In genomic region chr14:37403656-37404055, GRCh38 we compare ENCODE assay signal across 23 cellular contexts.
"Had no signal": no experiment of that assay in that cellular context is flagged by ENCODE, and none has a peak within 500 bp of the region (broad histone marks: within the 10 kb centered on the region; RNA-seq: fewer than 3 reads in every experiment).

No MANE protein-coding gene starts in this region.

- H3K9ac ChIP-seq: parathyroid adenoma had no signal

- H3K27me3 ChIP-seq: esophagus squamous epithelium, suprapubic skin, tibial artery, upper lobe of right lung had no signal

- H3K27ac ChIP-seq: epithelial cell of prostate, esophagus squamous epithelium, left ventricle myocardium inferior, parathyroid adenoma, suprapubic skin, tibial artery, upper lobe of right lung, VCaP had no signal

- H3K4me1 ChIP-seq: left ventricle myocardium inferior, parathyroid adenoma, suprapubic skin, tibial artery, upper lobe of right lung had no signal

- H3K4me3 ChIP-seq: esophagus squamous epithelium, left ventricle myocardium inferior, suprapubic skin, tibial artery, upper lobe of right lung had no signal

- DNase-seq: activated CD4-positive, alpha-beta T cell treated with anti-CD3 and anti-CD28 coated beads for 4 hours; activated CD4-positive, alpha-beta T cell treated with anti-CD3 and anti-CD28 coated beads, Interleukin-2, amount 50 U/mL, for 4 hours; activated naive CD4-positive, alpha-beta T cell treated with Interleukin-2 at 50 U/mL for 16 hours; activated T-cell treated with anti-CD3 and anti-CD28 coated beads for 4 hours; activated T-cell treated with anti-CD3 and anti-CD28 coated beads, Interleukin-2, amount 50 U/mL, for 72 hours; anterior cingulate cortex; effector CD4-positive, alpha-beta T cell; esophagus squamous epithelium; foreskin melanocyte; left ventricle myocardium inferior; naive B cell; nephron progenitor cell; nucleus accumbens; right cardiac atrium; stimulated activated CD4-positive, alpha-beta T cell treated with anti-CD3 and anti-CD28 coated beads, Interleukin-15, amount 100 ng/mL, for 24 hours; stimulated activated CD4-positive, alpha-beta T cell treated with anti-CD3 and anti-CD28 coated beads, Interleukin-2, amount 100 ng/mL, for 24 hours; stimulated activated naive B cell treated with anti-CD40 and anti-IgM and Interleukin-4, amounts not matched to agents 10 μg/mL and 1 μg/mL and 100 μg/mL, for 72 hours; tibial artery; upper lobe of right lung had no signal

- H3K36me3 ChIP-seq: esophagus squamous epithelium, left ventricle myocardium inferior, suprapubic skin, upper lobe of right lung had no signal

- H3K79me2 ChIP-seq: parathyroid adenoma had no signal

- H3K9me3 ChIP-seq: esophagus squamous epithelium, suprapubic skin, upper lobe of right lung had no signal
